Comparison of ENCODE assay signal across 1 cellular context in genomic region chr12:24896171-24896570, GRCh38.
TF ChIP-seq lines count a peak whose summit lies in the region.

No MANE protein-coding gene starts in this region.

TF ChIP-seq in endothelial cell of umbilical vein, 7 proteins besides CTCF, POLR2A, EP300 and RAD21:
- TF ChIP-seq MAX (IDR thresholded peaks at IDR 0.05; ENCODE audit: insufficient read depth, insufficient read length) (no peak), EZH2 (IDR thresholded peaks at IDR 0.05; ENCODE audit: borderline replicate concordance, low read depth, low read length, severe bottlenecking) (no peak), JUN (IDR thresholded peaks at IDR 0.05; ENCODE audit: borderline replicate concordance, insufficient read depth, insufficient read length, low read depth) (no peak), MYC (IDR thresholded peaks at IDR 0.05; ENCODE audit: low read depth, low read length) (no peak), GATA2 (IDR thresholded peaks at IDR 0.05; ENCODE audit: insufficient read depth, insufficient read length, low read depth, low read length) (no peak), POLR2AphosphoS5 (IDR thresholded peaks at IDR 0.05; ENCODE audit: insufficient read depth, low read depth, low read length) (no peak), FOS (IDR thresholded peaks at IDR 0.05; ENCODE audit: borderline replicate concordance, insufficient read depth, low read length) (no peak)
